ENCODE assay signal across 18 cellular contexts in genomic region chr22:41436322-41437113, GRCh38. TPM values are rescaled to one million over a fixed set of nuclear protein-coding genes. Genes with fewer than 3 reads are reported as not detected.
DNase-seq lines count a peak whose midpoint lies in the region; ATAC-seq and TF ChIP-seq lines count a peak whose summit lies in the region.
"Had no signal": no experiment of that assay in that cellular context is flagged by ENCODE, and none has a peak within 500 bp of the region (broad histone marks: within the 10 kb centered on the region; RNA-seq: fewer than 3 reads in every experiment).

No MANE protein-coding gene starts in this region.

- DNase-seq in Calu3 (no peak), psoas muscle (peak in 1 of 2 donors; percentile 67), NCI-H2171 (lab: John Stamatoyannopoulos, UW) (no peak), WERI-Rb-1 (no peak)
- DNase-seq in effector memory CD8-positive, alpha-beta T cell: no peak
- DNase-seq: AML-193; effector CD4-positive, alpha-beta T cell; GM23248; lower lobe of right lung; NCI-H1417; NCI-H524 treated with DMSO at 0.1 percent for 48 hours; pancreas; stimulated activated naive CD8-positive, alpha-beta T cell treated with anti-CD3 and anti-CD28 coated beads, Interleukin-15, amount 100 ng/mL, for 72 hours had no signal

- peak overlapping the region; percentile 6 for H3K27ac Mint-ChIP-seq in Calu3 (ENCODE audit: unreplicated experiment)
- H3K27ac Mint-ChIP-seq in effector memory CD8-positive, alpha-beta T cell: peak overlapping the region; percentile 38 to 90
- H3K27ac Mint-ChIP-seq: activated T-helper 1 cell treated with anti-CD3 and anti-CD28 coated beads, Interleukin-12 subunit alpha, Interleukin-12 subunit beta, Interleukin-2, Interleukin-4 antibody, amounts not matched to agents 30 ng/mL and 10 ng/mL and 1 ng/mL, durations not matched to agents 14 hours and 24 hours and 36 hours had no signal

- CTCF ChIA-PET in Calu3 (lab: Charles Lee): no interaction called here

- no peaks in the 10 kb centered on the region for H3K9me3 Mint-ChIP-seq in Calu3 (ENCODE audit: low read depth, unreplicated experiment)
- H3K9me3 Mint-ChIP-seq in effector memory CD8-positive, alpha-beta T cell: no peaks in the 10 kb centered on the region
- H3K9me3 Mint-ChIP-seq: activated T-helper 1 cell treated with anti-CD3 and anti-CD28 coated beads, Interleukin-12 subunit alpha, Interleukin-12 subunit beta, Interleukin-2, Interleukin-4 antibody, amounts not matched to agents 30 ng/mL and 10 ng/mL and 1 ng/mL, durations not matched to agents 14 hours and 24 hours and 36 hours; stimulated activated naive CD8-positive, alpha-beta T cell treated with anti-CD3 and anti-CD28 coated beads, Interleukin-15, amount 100 ng/mL, for 72 hours had no signal

- 38 to 61% (median 43%) methylated on average over 20 to 23 of the region's 23 CpGs for WGBS in psoas muscle, 3 donors

- H3K36me3 Mint-ChIP-seq in Calu3 (ENCODE audit: insufficient read depth, unreplicated experiment): peaks cover 58% of the 10 kb centered on the region
- peaks cover 68% of the 10 kb centered on the region for H3K36me3 Mint-ChIP-seq in effector memory CD8-positive, alpha-beta T cell (ENCODE audit: insufficient read depth)

- H3K4me1 Mint-ChIP-seq in Calu3 (ENCODE audit: low read depth, unreplicated experiment): no peaks in the 10 kb centered on the region
- H3K4me1 Mint-ChIP-seq in effector memory CD8-positive, alpha-beta T cell (ENCODE audit: low read depth in 2 of 2): peaks cover 9 to 15% of the 10 kb centered on the region in 2 donors

- intact Hi-C loops in Calu3 (cut with micrococcal nuclease; ENCODE audit: unreplicated experiment) (no loop called here), psoas muscle (cut with DNase I) (no loop called here)

- peak overlapping the region; percentile 10 for H3K9ac ChIP-seq in HUES6 (ENCODE audit: low read length)
- H3K9ac ChIP-seq: GM23248 had no signal

- H3K4me1 ChIP-seq in HUES6 (ENCODE audit: control insufficient read depth, insufficient read depth, low read length) (no peaks in the 10 kb centered on the region), psoas muscle (peaks cover 79% of the 10 kb centered on the region)
- H3K4me1 ChIP-seq: pancreas had no signal

- H3K4me3 ChIP-seq in HUES6 (ENCODE audit: low read depth, low read length): no peak overlapping the region
- H3K4me3 ChIP-seq in psoas muscle: peak overlapping the region; percentile 4
- H3K4me3 ChIP-seq in WERI-Rb-1 (ENCODE audit: low read depth, low read length): no peak overlapping the region
- H3K4me3 ChIP-seq: GM23248, lower lobe of right lung, pancreas had no signal

- no peaks in the 10 kb centered on the region for H3K27me3 Mint-ChIP-seq in Calu3 (ENCODE audit: unreplicated experiment)
- H3K27me3 Mint-ChIP-seq in effector memory CD8-positive, alpha-beta T cell: no peaks in the 10 kb centered on the region
- H3K27me3 Mint-ChIP-seq: stimulated activated naive CD8-positive, alpha-beta T cell treated with anti-CD3 and anti-CD28 coated beads, Interleukin-15, amount 100 ng/mL, for 72 hours had no signal

- no TSS peak for BruUV-seq in Calu3 (replicated peaks; lab: Mats Ljungman, UMichigan)

- H3K27ac ChIP-seq in HUES6 (ENCODE audit: low read depth, low read length) (no peak overlapping the region), psoas muscle (peak overlapping the region; percentile 71), WERI-Rb-1 (no peak overlapping the region)
- H3K27ac ChIP-seq: GM23248, lower lobe of right lung, pancreas had no signal

- TF ChIP-seq CTCF in Calu3 (IDR thresholded peaks at IDR 0.05; ENCODE audit: unreplicated experiment) (no peak), psoas muscle (IDR thresholded peaks at IDR 0.05) (no peak), WERI-Rb-1 (IDR thresholded peaks at IDR 0.05; ENCODE audit: low read depth, low read length) (no peak)

- ATAC-seq in effector memory CD8-positive, alpha-beta T cell (replicated peaks): no peak
- ATAC-seq in psoas muscle (peak in 2 of 4 donors; percentile 8 to 16), GM19395 (IDR thresholded peaks at IDR 0.05; ENCODE audit: unreplicated experiment) (no peak), HG03571 (IDR thresholded peaks at IDR 0.05; ENCODE audit: unreplicated experiment) (no peak)
- ATAC-seq: esophagus mucosa; lower lobe of right lung; pancreas; stimulated activated naive CD8-positive, alpha-beta T cell treated with anti-CD3 and anti-CD28 coated beads, Interleukin-15, amount 100 ng/mL, for 72 hours had no signal

- H3K9me3 ChIP-seq in HUES6 (ENCODE audit: control insufficient read depth, insufficient read depth, low read depth, low read length): no peaks in the 10 kb centered on the region
- H3K9me3 ChIP-seq in psoas muscle: no peaks in the 10 kb centered on the region
- no peaks in the 10 kb centered on the region for H3K9me3 ChIP-seq in WERI-Rb-1 (ENCODE audit: severe bottlenecking)
- H3K9me3 ChIP-seq: lower lobe of right lung, pancreas had no signal

- peaks cover 64% of the 10 kb centered on the region for H3K36me3 ChIP-seq in HUES6 (ENCODE audit: control insufficient read depth, insufficient read depth, low read length)
- H3K36me3 ChIP-seq in psoas muscle (ENCODE audit: insufficient read depth in 1 of 2, low read depth in 1 of 2): peaks cover 0 to 56% of the 10 kb centered on the region in 2 donors
- peaks cover 57% of the 10 kb centered on the region for H3K36me3 ChIP-seq in WERI-Rb-1

- no peaks in the 10 kb centered on the region for H3K27me3 ChIP-seq in HUES6 (ENCODE audit: control insufficient read depth, insufficient read depth, low read length)
- no peaks in the 10 kb centered on the region for H3K27me3 ChIP-seq in psoas muscle (ENCODE audit: insufficient read depth in 3 of 3, low read length in 2 of 3)
- H3K27me3 ChIP-seq in WERI-Rb-1 (ENCODE audit: insufficient read depth, low read depth, severe bottlenecking): no peaks in the 10 kb centered on the region
- H3K27me3 ChIP-seq: pancreas had no signal

- H3K4me3 Mint-ChIP-seq in Calu3 (ENCODE audit: low read depth, unreplicated experiment): no peak overlapping the region
- no peak overlapping the region for H3K4me3 Mint-ChIP-seq in effector memory CD8-positive, alpha-beta T cell
- H3K4me3 Mint-ChIP-seq: activated T-helper 1 cell treated with anti-CD3 and anti-CD28 coated beads, Interleukin-12 subunit alpha, Interleukin-12 subunit beta, Interleukin-2, Interleukin-4 antibody, amounts not matched to agents 30 ng/mL and 10 ng/mL and 1 ng/mL, durations not matched to agents 14 hours and 24 hours and 36 hours had no signal

RNA-seq across cellular contexts. Expression of gene TOB2, which starts 10.1 kb away (rescaled TPM):
- total RNA-seq in Calu3 (2022): 57.3 and 64.1 TPM in 2 replicates
- total RNA-seq in psoas muscle: 100 to 1,000 TPM in 1 of 4 donors, 10 to 100 TPM in 3; 12.3 to 111 (median 50.9) TPM
- 10 to 100 TPM in 2 of 3 donors, 1 to 10 TPM in 1; 9.5 to 26.1 (median 23.4) TPM for polyA plus RNA-seq in psoas muscle

RNA-seq across cellular contexts. Expression of gene PHF5A, which starts 32.0 kb away (rescaled TPM):
- total RNA-seq in Calu3 (2022) (53.3 and 68.5 TPM in 2 replicates), psoas muscle (10 to 100 TPM; 19.9 to 40.0 (median 23.4) TPM)
- polyA plus RNA-seq in psoas muscle: 10 to 100 TPM; 34.3 to 79.2 (median 49.0) TPM

RNA-seq across cellular contexts. Expression of gene ACO2, which starts 32.4 kb away (rescaled TPM):
- total RNA-seq in Calu3 (2022): 94.0 and 94.5 TPM in 2 replicates
- total RNA-seq in psoas muscle: 100 to 1,000 TPM; 422 to 513 (median 474) TPM
- 100 to 1,000 TPM; 346 to 459 (median 402) TPM for polyA plus RNA-seq in psoas muscle

RNA-seq across cellular contexts. Expression of gene TEF, which starts 54.8 kb away (rescaled TPM):
- total RNA-seq in Calu3 (2022): 4.6 and 6.3 TPM in 2 replicates
- total RNA-seq in psoas muscle: 10 to 100 TPM; 11.7 to 23.9 (median 16.1) TPM
- polyA plus RNA-seq in psoas muscle: 1 to 10 TPM; 2.0 to 7.8 (median 6.2) TPM
